Comparison of ENCODE assay signal across 16 cellular contexts in the genomic region with DNA sequence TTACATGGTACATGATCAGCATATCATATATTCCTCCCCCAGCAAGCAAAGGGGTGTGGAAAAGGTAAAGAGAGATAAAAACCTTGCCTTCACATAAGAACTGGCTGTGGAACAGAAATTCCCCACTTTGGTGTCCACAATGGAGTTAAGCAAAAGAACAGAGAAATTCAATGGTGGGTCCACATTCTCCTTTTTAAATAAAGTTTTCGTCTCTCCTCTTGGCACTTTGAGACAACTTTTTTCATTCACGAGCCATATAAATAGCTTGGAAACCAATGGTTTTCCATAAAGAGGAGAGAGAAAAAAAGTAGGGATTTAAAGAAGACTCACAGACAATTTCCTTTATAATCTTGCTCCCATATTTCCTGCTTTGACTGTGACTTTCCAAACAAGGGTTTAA.
DNase-seq lines count a peak whose midpoint lies in the region; ATAC-seq and TF ChIP-seq lines count a peak whose summit lies in the region.
"Had no signal": no experiment of that assay in that cellular context is flagged by ENCODE, and none has a peak within 500 bp of the region (broad histone marks: within the 10 kb centered on the region; RNA-seq: fewer than 3 reads in every experiment).

No MANE protein-coding gene starts in this region.

- H3K4me2 ChIP-seq in GM23338 = no peak overlapping the region
- H3K4me2 ChIP-seq in neural progenitor cell = peak overlapping the region; percentile 28

- H4K20me1 ChIP-seq in GM23338 (replicated peaks; ENCODE audit: insufficient read depth) (no peaks in the 10 kb centered on the region), neural progenitor cell (ENCODE audit: low read depth) (no peaks in the 10 kb centered on the region)
- H4K20me1 ChIP-seq: BLaER1 treated with 17β-estradiol and CSF1 and Interleukin-3, amounts not matched to agents 10 nM and 100 nM had no signal

- H3K9ac ChIP-seq in neural progenitor cell = no peak overlapping the region
- H3K9ac ChIP-seq: BLaER1 treated with 17β-estradiol and CSF1 and Interleukin-3, amounts not matched to agents 10 nM and 100 nM had no signal

- CTCF ChIA-PET in RWPE1 (lab: Yijun Ruan, JAX) = no interaction called here

- peaks cover under 1% of the 10 kb centered on the region; the same call in 1 of the 2 replicates for H3K9me2 ChIP-seq in GM23338 (ENCODE audit: insufficient read depth)

- H3F3A ChIP-seq in GM23338 (replicated peaks; ENCODE audit: low read depth) = no peaks in the 10 kb centered on the region
- H3F3A ChIP-seq in neural progenitor cell (ENCODE audit: low read depth) = no peaks in the 10 kb centered on the region

- ATAC-seq in GM23338 = no peak
- ATAC-seq in activated naive CD8-positive, alpha-beta T cell treated with anti-CD3 and anti-CD28 coated beads, Interleukin-2, amount 50 U/mL, for 24 hours = no peak

- H2AFZ ChIP-seq in GM23338 (no peak overlapping the region), neural progenitor cell (replicated peaks) (no peak overlapping the region)

- H3K27ac ChIP-seq in GM23338 (ENCODE audit: low read depth) = no peak overlapping the region
- no peak overlapping the region for H3K27ac ChIP-seq in neural progenitor cell
- no peak overlapping the region for H3K27ac ChIP-seq in RWPE1
- H3K27ac ChIP-seq: BLaER1 treated with 17β-estradiol and CSF1 and Interleukin-3, amounts not matched to agents 10 nM and 100 nM; coronary artery had no signal

- no peaks in the 10 kb centered on the region for H3K9me3 Mint-ChIP-seq in T-helper 1 cell treated with Interleukin-12 subunit alpha and Interleukin-12 subunit beta and Interleukin-4 antibody, amounts not matched to agents 30 μg/mL and 1 μg/mL, for 36 hours
- H3K9me3 Mint-ChIP-seq in GM23338 (no peaks in the 10 kb centered on the region), neural progenitor cell (no peaks in the 10 kb centered on the region)
- no peaks in the 10 kb centered on the region for H3K9me3 Mint-ChIP-seq in activated naive CD8-positive, alpha-beta T cell treated with anti-CD3 and anti-CD28 coated beads, Interleukin-2, amount 50 U/mL, for 24 hours

- H3K4me1 ChIP-seq in GM23338 (ENCODE audit: insufficient read depth) (peaks cover 15% of the 10 kb centered on the region), neural progenitor cell (peaks cover 28% of the 10 kb centered on the region)

- H3K9me3 ChIP-seq in neural progenitor cell (ENCODE audit: low read depth) = no peaks in the 10 kb centered on the region
- H3K9me3 ChIP-seq: BLaER1 treated with 17β-estradiol and CSF1 and Interleukin-3, amounts not matched to agents 10 nM and 100 nM had no signal

- H3K4me3 ChIP-seq in GM23338 = no peak overlapping the region
- no peak overlapping the region for H3K4me3 ChIP-seq in neural progenitor cell
- H3K4me3 ChIP-seq: BLaER1 treated with 17β-estradiol and CSF1 and Interleukin-3, amounts not matched to agents 10 nM and 100 nM; coronary artery had no signal

- peak overlapping the region; percentile 61 for H3K27ac Mint-ChIP-seq in T-helper 1 cell treated with Interleukin-12 subunit alpha and Interleukin-12 subunit beta and Interleukin-4 antibody, amounts not matched to agents 30 μg/mL and 1 μg/mL, for 36 hours
- H3K27ac Mint-ChIP-seq in GM23338 (0 out of 2 replicates have a peak overlapping the region, but pooled peaks have one; percentile 6), neural progenitor cell (no peak overlapping the region)
- peak overlapping the region; percentile 70 for H3K27ac Mint-ChIP-seq in activated naive CD8-positive, alpha-beta T cell treated with anti-CD3 and anti-CD28 coated beads, Interleukin-2, amount 50 U/mL, for 24 hours

- POLR2A ChIA-PET in RWPE1 (lab: Yijun Ruan, JAX; ENCODE audit: low non-redundant PET) = no interaction called here

- H3K27me3 ChIP-seq in GM23338 (ENCODE audit: insufficient read depth) = no peaks in the 10 kb centered on the region
- no peaks in the 10 kb centered on the region for H3K27me3 ChIP-seq in neural progenitor cell
- H3K27me3 ChIP-seq: BLaER1 treated with 17β-estradiol and CSF1 and Interleukin-3, amounts not matched to agents 10 nM and 100 nM had no signal

- peak overlapping the region; percentile 35 for H3K4me3 Mint-ChIP-seq in T-helper 1 cell treated with Interleukin-12 subunit alpha and Interleukin-12 subunit beta and Interleukin-4 antibody, amounts not matched to agents 30 μg/mL and 1 μg/mL, for 36 hours
- H3K4me3 Mint-ChIP-seq in GM23338 (no peak overlapping the region), neural progenitor cell (no peak overlapping the region)
- H3K4me3 Mint-ChIP-seq in activated naive CD8-positive, alpha-beta T cell treated with anti-CD3 and anti-CD28 coated beads, Interleukin-2, amount 50 U/mL, for 24 hours = peak overlapping the region; percentile 58

- H3K79me2 ChIP-seq in GM23338 (replicated peaks; ENCODE audit: insufficient read depth) (0 out of 2 replicates have a peak, but pooled peaks cover 13% of the 10 kb centered on the region), neural progenitor cell (ENCODE audit: low read depth) (peaks cover 6% of the 10 kb centered on the region)

- no peaks in the 10 kb centered on the region for H3K27me3 Mint-ChIP-seq in T-helper 1 cell treated with Interleukin-12 subunit alpha and Interleukin-12 subunit beta and Interleukin-4 antibody, amounts not matched to agents 30 μg/mL and 1 μg/mL, for 36 hours (ENCODE audit: low read depth)
- H3K27me3 Mint-ChIP-seq in GM23338 (ENCODE audit: insufficient read depth, low read depth, poor library complexity) = no peaks in the 10 kb centered on the region
- no peaks in the 10 kb centered on the region for H3K27me3 Mint-ChIP-seq in activated naive CD8-positive, alpha-beta T cell treated with anti-CD3 and anti-CD28 coated beads, Interleukin-2, amount 50 U/mL, for 24 hours
- no peaks in the 10 kb centered on the region for H3K27me3 Mint-ChIP-seq in neural progenitor cell (ENCODE audit: insufficient read depth, low read depth)

- TF ChIP-seq CTCF in GM23338 (conservative IDR thresholded peaks at IDR 0.05; ENCODE audit: low read depth in 2 of 2) = no peak
- TF ChIP-seq CTCF in neural progenitor cell (IDR thresholded peaks at IDR 0.05) = no peak
- no peak for TF ChIP-seq CTCF in RWPE1 (conservative IDR thresholded peaks at IDR 0.05; ENCODE audit: low read depth)

- H3K36me3 ChIP-seq in GM23338 (ENCODE audit: insufficient read depth) = no peaks in the 10 kb centered on the region
- no peaks in the 10 kb centered on the region for H3K36me3 ChIP-seq in neural progenitor cell
- H3K36me3 ChIP-seq: BLaER1 treated with 17β-estradiol and CSF1 and Interleukin-3, amounts not matched to agents 10 nM and 100 nM had no signal

- H3K4me1 Mint-ChIP-seq in T-helper 1 cell treated with Interleukin-12 subunit alpha and Interleukin-12 subunit beta and Interleukin-4 antibody, amounts not matched to agents 30 μg/mL and 1 μg/mL, for 36 hours (ENCODE audit: low read depth) = peaks cover 48% of the 10 kb centered on the region
- peaks cover 53% of the 10 kb centered on the region for H3K4me1 Mint-ChIP-seq in GM23338
- peaks cover 57% of the 10 kb centered on the region for H3K4me1 Mint-ChIP-seq in activated naive CD8-positive, alpha-beta T cell treated with anti-CD3 and anti-CD28 coated beads, Interleukin-2, amount 50 U/mL, for 24 hours
- peaks cover 50% of the 10 kb centered on the region for H3K4me1 Mint-ChIP-seq in neural progenitor cell

- DNase-seq in T-helper 1 cell = no peak
- no peak for DNase-seq in GM23338 (ENCODE audit: low spot score)
- DNase-seq in activated naive CD8-positive, alpha-beta T cell treated with anti-CD3 and anti-CD28 coated beads, Interleukin-2, amount 50 U/mL, for 24 hours = no peak
- no peak for DNase-seq in neural progenitor cell (ENCODE audit: low spot score)
- DNase-seq in RWPE1 (ENCODE audit: low spot score) = no peak
- DNase-seq in UCSD-AML1 (lab: John Stamatoyannopoulos, UW; ENCODE audit: unreplicated experiment) = no peak
- DNase-seq in NAMALWA (ENCODE audit: low spot score) = no peak
- DNase-seq: 8988T; activated CD4-positive, alpha-beta T cell treated with anti-CD3 and anti-CD28 coated beads, Interleukin-2, amount 50 U/mL, for 1 hour; activated effector memory CD4-positive, alpha-beta T cell treated with Interleukin-2 at 50 U/mL for 16 hours; NCI-H2029 treated with DMSO at 0.1 percent for 48 hours; posterior cingulate gyrus; stimulated activated CD4-positive, alpha-beta T cell treated with anti-CD3 and anti-CD28 coated beads, Interleukin-4, amount 100 ng/mL, for 1 hour had no signal

- H3K36me3 Mint-ChIP-seq in T-helper 1 cell treated with Interleukin-12 subunit alpha and Interleukin-12 subunit beta and Interleukin-4 antibody, amounts not matched to agents 30 μg/mL and 1 μg/mL, for 36 hours (ENCODE audit: low read depth) = peaks cover 21% of the 10 kb centered on the region
- H3K36me3 Mint-ChIP-seq in GM23338 (ENCODE audit: low read depth) = peaks cover 2% of the 10 kb centered on the region; the same call in 1 of the 3 replicates
- H3K36me3 Mint-ChIP-seq in activated naive CD8-positive, alpha-beta T cell treated with anti-CD3 and anti-CD28 coated beads, Interleukin-2, amount 50 U/mL, for 24 hours (ENCODE audit: low read depth) = peaks cover 9% of the 10 kb centered on the region
- H3K36me3 Mint-ChIP-seq in neural progenitor cell = peaks cover 10% of the 10 kb centered on the region

TF ChIP-seq in GM23338, 12 proteins besides CTCF, POLR2A, EP300 and RAD21 (continues in another document):
- no peak for TF ChIP-seq REST (IDR thresholded peaks at IDR 0.05; ENCODE audit: unreplicated experiment)
- no peak for TF ChIP-seq EZH2 (IDR thresholded peaks at IDR 0.05; ENCODE audit: low read depth, unreplicated experiment)

Comparison
In these comparisons a context has a peak if more than half of its experiments do, and no peak if none do; other contexts are left out.
1. H3K4me3 Mint-ChIP-seq: peak in T-helper 1 cell treated with Interleukin-12 subunit alpha and Interleukin-12 subunit beta and Interleukin-4 antibody, amounts not matched to agents 30 μg/mL and 1 μg/mL, for 36 hours (single experiment) and activated naive CD8-positive, alpha-beta T cell treated with anti-CD3 and anti-CD28 coated beads, Interleukin-2, amount 50 U/mL, for 24 hours (single experiment); none in GM23338 (single experiment) and neural progenitor cell (single experiment).